1 cellular context compared by ENCODE assay signal in genomic region chr2:98911376-98912154, GRCh38.
TF ChIP-seq lines count a peak whose summit lies in the region.

No MANE protein-coding gene starts in this region.

TF ChIP-seq in HepG2, 621 proteins besides CTCF, POLR2A, EP300 and RAD21 (continued from another document and continues in another):
- no peak for TF ChIP-seq MNT (IDR thresholded peaks at IDR 0.05)
- TF ChIP-seq HOXA5 (CRISPR knock-in tag; IDR thresholded peaks at IDR 0.05) = no peak
- TF ChIP-seq ATF5 (CRISPR knock-in tag; IDR thresholded peaks at IDR 0.05; ENCODE audit: low read depth) = no peak
- TF ChIP-seq BCL3 (CRISPR knock-in tag; IDR thresholded peaks at IDR 0.05) = no peak
- no peak for TF ChIP-seq SKI (IDR thresholded peaks at IDR 0.05; ENCODE audit: partially characterized antibody)
- peak; percentile 51; the same call in 1 of the 2 replicates for TF ChIP-seq BRD4 (CRISPR knock-in tag; IDR thresholded peaks at IDR 0.05)
- TF ChIP-seq ZNF768 (CRISPR knock-in tag; IDR thresholded peaks at IDR 0.05) = no peak
- TF ChIP-seq ZNF841 (CRISPR knock-in tag; IDR thresholded peaks at IDR 0.05; ENCODE audit: borderline replicate concordance) = no peak
- TF ChIP-seq RFXAP (CRISPR knock-in tag; IDR thresholded peaks at IDR 0.05; ENCODE audit: borderline replicate concordance) = no peak
- TF ChIP-seq CBFB (CRISPR knock-in tag; IDR thresholded peaks at IDR 0.05) = no peak
- TF ChIP-seq KMT2B (CRISPR knock-in tag; IDR thresholded peaks at IDR 0.05) = no peak
- TF ChIP-seq ZNF546 (CRISPR knock-in tag; conservative IDR thresholded peaks at IDR 0.05) = no peak
- TF ChIP-seq MTF2 (CRISPR knock-in tag; IDR thresholded peaks at IDR 0.05; ENCODE audit: borderline replicate concordance) = 0 out of 2 replicates have a peak, but pooled peaks have one; percentile 10
- TF ChIP-seq AKNA (CRISPR knock-in tag; IDR thresholded peaks at IDR 0.05; ENCODE audit: borderline replicate concordance) = no peak
- no peak for TF ChIP-seq MEIS1 (CRISPR knock-in tag; IDR thresholded peaks at IDR 0.05; ENCODE audit: borderline replicate concordance)
- TF ChIP-seq ZNF264 (CRISPR knock-in tag; IDR thresholded peaks at IDR 0.05) = peak; percentile 50; the same call in 1 of the 2 replicates
- TF ChIP-seq HHEX (CRISPR knock-in tag; IDR thresholded peaks at IDR 0.05) = 0 out of 2 replicates have a peak, but pooled peaks have one; percentile 33
- TF ChIP-seq ZNF205 (CRISPR knock-in tag; IDR thresholded peaks at IDR 0.05) = 0 out of 2 replicates have a peak, but pooled peaks have one; percentile 17
- TF ChIP-seq NR2C2 (CRISPR knock-in tag; IDR thresholded peaks at IDR 0.05; ENCODE audit: borderline replicate concordance) = no peak; the same call in 1 of the 2 replicates
- no peak for TF ChIP-seq GATA4 (IDR thresholded peaks at IDR 0.05; ENCODE audit: borderline replicate concordance, low read depth)
- TF ChIP-seq HNRNPH1 (optimal IDR thresholded peaks at IDR 0.05; ENCODE audit: low read depth, low read length) = no peak
- TF ChIP-seq RCOR2 (CRISPR knock-in tag; IDR thresholded peaks at IDR 0.05) = no peak
- no peak for TF ChIP-seq POGK (CRISPR knock-in tag; conservative IDR thresholded peaks at IDR 0.05)
- TF ChIP-seq ZNF333 (CRISPR knock-in tag; IDR thresholded peaks at IDR 0.05; ENCODE audit: borderline replicate concordance) = no peak
- TF ChIP-seq ZSCAN29 (CRISPR knock-in tag; conservative IDR thresholded peaks at IDR 0.05) = no peak
- TF ChIP-seq KAT8 (CRISPR knock-in tag; IDR thresholded peaks at IDR 0.05) = no peak
- no peak for TF ChIP-seq ZGPAT (CRISPR knock-in tag; IDR thresholded peaks at IDR 0.05)
- TF ChIP-seq HMG20A (CRISPR knock-in tag; IDR thresholded peaks at IDR 0.05; ENCODE audit: borderline replicate concordance) = no peak
- no peak for TF ChIP-seq ZNF207 (IDR thresholded peaks at IDR 0.05; ENCODE audit: borderline replicate concordance)
- no peak for TF ChIP-seq ZNF879 (CRISPR knock-in tag; IDR thresholded peaks at IDR 0.05)
- no peak for TF ChIP-seq ZNF556 (CRISPR knock-in tag; IDR thresholded peaks at IDR 0.05; ENCODE audit: borderline replicate concordance)
- TF ChIP-seq FOXP4 (CRISPR knock-in tag; IDR thresholded peaks at IDR 0.05) = no peak; the same call in 1 of the 2 replicates
- peak; percentile 45 for TF ChIP-seq ZNF460 (CRISPR knock-in tag; IDR thresholded peaks at IDR 0.05; ENCODE audit: borderline replicate concordance)
- no peak for TF ChIP-seq MAZ (IDR thresholded peaks at IDR 0.05; ENCODE audit: borderline replicate concordance, low read depth, low read length)
- TF ChIP-seq MAZ (CRISPR knock-in tag; IDR thresholded peaks at IDR 0.05; ENCODE audit: low read depth) = no peak
- TF ChIP-seq ZNF414 (CRISPR knock-in tag; IDR thresholded peaks at IDR 0.05) = no peak
- TF ChIP-seq ZNF34 (CRISPR knock-in tag; IDR thresholded peaks at IDR 0.05; ENCODE audit: borderline replicate concordance) = no peak
- TF ChIP-seq ZFP37 (CRISPR knock-in tag; IDR thresholded peaks at IDR 0.05; ENCODE audit: borderline replicate concordance) = no peak
- TF ChIP-seq HOXA9 (CRISPR knock-in tag; IDR thresholded peaks at IDR 0.05; ENCODE audit: borderline replicate concordance) = no peak
- no peak for TF ChIP-seq SIN3B (IDR thresholded peaks at IDR 0.05; ENCODE audit: low read length)
- TF ChIP-seq SMAD9 (CRISPR knock-in tag; IDR thresholded peaks at IDR 0.05) = no peak
- TF ChIP-seq ZNF780A (CRISPR knock-in tag; IDR thresholded peaks at IDR 0.05) = 0 out of 2 replicates have a peak, but pooled peaks have one; percentile 37
- no peak for TF ChIP-seq ZNF33B (CRISPR knock-in tag; IDR thresholded peaks at IDR 0.05)
- TF ChIP-seq ZNF256 (CRISPR knock-in tag; conservative IDR thresholded peaks at IDR 0.05) = no peak
- TF ChIP-seq SIN3A (IDR thresholded peaks at IDR 0.05; ENCODE audit: borderline replicate concordance, low read depth, low read length) = no peak
- TF ChIP-seq KLF15 (CRISPR knock-in tag; IDR thresholded peaks at IDR 0.05; ENCODE audit: borderline replicate concordance) = no peak
- no peak for TF ChIP-seq ZNF747 (CRISPR knock-in tag; IDR thresholded peaks at IDR 0.05; ENCODE audit: borderline replicate concordance)
- peak; percentile 35 for TF ChIP-seq FOSL2 (CRISPR knock-in tag; IDR thresholded peaks at IDR 0.05)
- TF ChIP-seq ZIK1 (CRISPR knock-in tag; IDR thresholded peaks at IDR 0.05; ENCODE audit: borderline replicate concordance, low read depth) = no peak
- TF ChIP-seq ZSCAN21 (CRISPR knock-in tag; IDR thresholded peaks at IDR 0.05; ENCODE audit: borderline replicate concordance) = 0 out of 2 replicates have a peak, but pooled peaks have one; percentile 40
- TF ChIP-seq ZC3H13 (CRISPR knock-in tag; IDR thresholded peaks at IDR 0.05) = no peak
- peak; percentile 60 for TF ChIP-seq RXRB (CRISPR knock-in tag; IDR thresholded peaks at IDR 0.05; ENCODE audit: borderline replicate concordance)
- no peak for TF ChIP-seq ZNF496 (CRISPR knock-in tag; IDR thresholded peaks at IDR 0.05; ENCODE audit: insufficient replicate concordance)
